ENCODE assay signal across 1 cellular context in the genomic region with DNA sequence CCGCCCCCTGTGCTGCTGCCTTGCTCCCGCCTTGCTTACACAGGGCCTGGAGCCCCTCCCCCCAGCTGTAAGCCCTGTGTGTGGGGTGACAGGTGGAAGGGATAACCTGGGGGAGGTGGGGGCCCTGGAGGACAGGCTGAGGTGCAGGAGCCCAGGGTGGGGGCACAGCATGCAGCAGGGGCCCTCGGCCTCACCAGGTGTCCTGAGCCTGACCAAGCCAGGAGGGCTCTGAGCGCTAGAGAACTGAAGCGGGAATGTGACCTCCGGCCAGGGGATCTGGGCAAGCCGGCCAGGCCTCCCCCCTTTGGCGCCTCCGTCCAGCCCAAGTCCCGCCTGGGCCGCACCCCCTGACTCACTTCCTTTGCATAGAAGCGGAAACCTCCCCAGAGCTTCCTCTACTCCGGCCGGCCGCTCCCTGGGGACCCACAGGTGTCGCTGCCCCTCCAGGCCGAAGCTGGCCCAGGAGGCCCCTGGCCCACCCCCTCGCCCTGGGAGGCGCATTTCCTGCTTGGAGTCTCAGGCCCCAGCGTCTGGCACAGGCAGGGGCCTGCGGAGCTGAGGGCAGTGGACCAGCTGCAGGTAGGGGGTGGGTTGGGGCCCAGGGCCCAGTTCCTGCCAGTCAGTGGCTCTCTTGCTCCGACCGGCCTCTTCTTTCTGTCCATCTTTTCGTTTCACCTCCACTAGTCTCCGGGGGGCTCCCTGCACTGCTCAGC.
A peak's percentile ranks its signal among the peaks of the same experiment; 100 is the strongest.
TF ChIP-seq lines count a peak whose summit lies in the region.

TSS of gene TOR4A (plus strand) at position 398 of the 713 bp plus-strand sequence. CDS start 964 bp downstream, outside the sequence.

TF ChIP-seq in K562, 482 proteins besides CTCF, POLR2A, EP300 and RAD21 (continued from another document and continues in another):
- TF ChIP-seq, protein P1, sequence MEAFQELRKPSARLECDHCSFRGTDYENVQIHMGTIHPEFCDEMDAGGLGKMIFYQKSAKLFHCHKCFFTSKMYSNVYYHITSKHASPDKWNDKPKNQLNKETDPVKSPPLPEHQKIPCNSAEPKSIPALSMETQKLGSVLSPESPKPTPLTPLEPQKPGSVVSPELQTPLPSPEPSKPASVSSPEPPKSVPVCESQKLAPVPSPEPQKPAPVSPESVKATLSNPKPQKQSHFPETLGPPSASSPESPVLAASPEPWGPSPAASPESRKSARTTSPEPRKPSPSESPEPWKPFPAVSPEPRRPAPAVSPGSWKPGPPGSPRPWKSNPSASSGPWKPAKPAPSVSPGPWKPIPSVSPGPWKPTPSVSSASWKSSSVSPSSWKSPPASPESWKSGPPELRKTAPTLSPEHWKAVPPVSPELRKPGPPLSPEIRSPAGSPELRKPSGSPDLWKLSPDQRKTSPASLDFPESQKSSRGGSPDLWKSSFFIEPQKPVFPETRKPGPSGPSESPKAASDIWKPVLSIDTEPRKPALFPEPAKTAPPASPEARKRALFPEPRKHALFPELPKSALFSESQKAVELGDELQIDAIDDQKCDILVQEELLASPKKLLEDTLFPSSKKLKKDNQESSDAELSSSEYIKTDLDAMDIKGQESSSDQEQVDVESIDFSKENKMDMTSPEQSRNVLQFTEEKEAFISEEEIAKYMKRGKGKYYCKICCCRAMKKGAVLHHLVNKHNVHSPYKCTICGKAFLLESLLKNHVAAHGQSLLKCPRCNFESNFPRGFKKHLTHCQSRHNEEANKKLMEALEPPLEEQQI (IDR thresholded peaks at IDR 0.05): no peak
- TF ChIP-seq RBBP5 (IDR thresholded peaks at IDR 0.05; ENCODE audit: borderline replicate concordance, insufficient read depth, low read length, poor library complexity, severe bottlenecking): peak; percentile 19
- TF ChIP-seq MBD1 (CRISPR knock-in tag; IDR thresholded peaks at IDR 0.05): no peak
- TF ChIP-seq JUND (IDR thresholded peaks at IDR 0.05; ENCODE audit: borderline replicate concordance, low read depth, low read length): peak; percentile 75
- TF ChIP-seq JUND (tag; IDR thresholded peaks at IDR 0.05; ENCODE audit: borderline replicate concordance, low read depth, low read length): peak; percentile 57; the same call in 1 of the 3 replicates
- TF ChIP-seq, protein P2, sequence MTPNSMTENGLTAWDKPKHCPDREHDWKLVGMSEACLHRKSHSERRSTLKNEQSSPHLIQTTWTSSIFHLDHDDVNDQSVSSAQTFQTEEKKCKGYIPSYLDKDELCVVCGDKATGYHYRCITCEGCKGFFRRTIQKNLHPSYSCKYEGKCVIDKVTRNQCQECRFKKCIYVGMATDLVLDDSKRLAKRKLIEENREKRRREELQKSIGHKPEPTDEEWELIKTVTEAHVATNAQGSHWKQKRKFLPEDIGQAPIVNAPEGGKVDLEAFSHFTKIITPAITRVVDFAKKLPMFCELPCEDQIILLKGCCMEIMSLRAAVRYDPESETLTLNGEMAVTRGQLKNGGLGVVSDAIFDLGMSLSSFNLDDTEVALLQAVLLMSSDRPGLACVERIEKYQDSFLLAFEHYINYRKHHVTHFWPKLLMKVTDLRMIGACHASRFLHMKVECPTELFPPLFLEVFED (CRISPR knock-in tag; conservative IDR thresholded peaks at IDR 0.05): no peak
- no peak for TF ChIP-seq STAT5B (CRISPR knock-in tag; IDR thresholded peaks at IDR 0.05)
- TF ChIP-seq PURB (CRISPR knock-in tag; IDR thresholded peaks at IDR 0.05; ENCODE audit: low read depth): no peak
- peak; percentile 40 for TF ChIP-seq RB1 (IDR thresholded peaks at IDR 0.05; ENCODE audit: low read depth)
- peak; percentile 88 for TF ChIP-seq EP400 (IDR thresholded peaks at IDR 0.05)
- no peak for TF ChIP-seq ZNF551 (CRISPR knock-in tag; IDR thresholded peaks at IDR 0.05)
- TF ChIP-seq, protein P3, sequence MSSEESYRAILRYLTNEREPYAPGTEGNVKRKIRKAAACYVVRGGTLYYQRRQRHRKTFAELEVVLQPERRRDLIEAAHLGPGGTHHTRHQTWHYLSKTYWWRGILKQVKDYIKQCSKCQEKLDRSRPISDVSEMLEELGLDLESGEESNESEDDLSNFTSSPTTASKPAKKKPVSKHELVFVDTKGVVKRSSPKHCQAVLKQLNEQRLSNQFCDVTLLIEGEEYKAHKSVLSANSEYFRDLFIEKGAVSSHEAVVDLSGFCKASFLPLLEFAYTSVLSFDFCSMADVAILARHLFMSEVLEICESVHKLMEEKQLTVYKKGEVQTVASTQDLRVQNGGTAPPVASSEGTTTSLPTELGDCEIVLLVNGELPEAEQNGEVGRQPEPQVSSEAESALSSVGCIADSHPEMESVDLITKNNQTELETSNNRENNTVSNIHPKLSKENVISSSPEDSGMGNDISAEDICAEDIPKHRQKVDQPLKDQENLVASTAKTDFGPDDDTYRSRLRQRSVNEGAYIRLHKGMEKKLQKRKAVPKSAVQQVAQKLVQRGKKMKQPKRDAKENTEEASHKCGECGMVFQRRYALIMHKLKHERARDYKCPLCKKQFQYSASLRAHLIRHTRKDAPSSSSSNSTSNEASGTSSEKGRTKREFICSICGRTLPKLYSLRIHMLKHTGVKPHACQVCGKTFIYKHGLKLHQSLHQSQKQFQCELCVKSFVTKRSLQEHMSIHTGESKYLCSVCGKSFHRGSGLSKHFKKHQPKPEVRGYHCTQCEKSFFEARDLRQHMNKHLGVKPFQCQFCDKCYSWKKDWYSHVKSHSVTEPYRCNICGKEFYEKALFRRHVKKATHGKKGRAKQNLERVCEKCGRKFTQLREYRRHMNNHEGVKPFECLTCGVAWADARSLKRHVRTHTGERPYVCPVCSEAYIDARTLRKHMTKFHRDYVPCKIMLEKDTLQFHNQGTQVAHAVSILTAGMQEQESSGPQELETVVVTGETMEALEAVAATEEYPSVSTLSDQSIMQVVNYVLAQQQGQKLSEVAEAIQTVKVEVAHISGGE (CRISPR knock-in tag; IDR thresholded peaks at IDR 0.05): peak in 2 of 3 experiments; percentile 79 to 96; a peak in 4 of 6 replicates
- TF ChIP-seq ATF7 (IDR thresholded peaks at IDR 0.05): peak; percentile 80
- no peak for TF ChIP-seq SIX5 (IDR thresholded peaks at IDR 0.05; ENCODE audit: borderline replicate concordance in 1 of 2, insufficient read depth in 1 of 2, low read depth in 1 of 2, low read length in 2 of 2)
- no peak for TF ChIP-seq SNAPC5 (CRISPR knock-in tag; IDR thresholded peaks at IDR 0.05)
- no peak; the same call in 1 of the 2 replicates for TF ChIP-seq C11orf30 (IDR thresholded peaks at IDR 0.05; ENCODE audit: low read depth)
- TF ChIP-seq CEBPG (CRISPR knock-in tag; IDR thresholded peaks at IDR 0.05): no peak
- TF ChIP-seq CEBPG (tag; conservative IDR thresholded peaks at IDR 0.05 in 1 of 2, IDR thresholded peaks at IDR 0.05 in 1 of 2): no peak
- no peak for TF ChIP-seq NBN (IDR thresholded peaks at IDR 0.05; ENCODE audit: low read depth)
- TF ChIP-seq PBX2 (CRISPR knock-in tag; IDR thresholded peaks at IDR 0.05; ENCODE audit: low read depth): no peak
- no peak for TF ChIP-seq PBX2 (tag; conservative IDR thresholded peaks at IDR 0.05; ENCODE audit: low read depth)
- TF ChIP-seq, protein P4, sequence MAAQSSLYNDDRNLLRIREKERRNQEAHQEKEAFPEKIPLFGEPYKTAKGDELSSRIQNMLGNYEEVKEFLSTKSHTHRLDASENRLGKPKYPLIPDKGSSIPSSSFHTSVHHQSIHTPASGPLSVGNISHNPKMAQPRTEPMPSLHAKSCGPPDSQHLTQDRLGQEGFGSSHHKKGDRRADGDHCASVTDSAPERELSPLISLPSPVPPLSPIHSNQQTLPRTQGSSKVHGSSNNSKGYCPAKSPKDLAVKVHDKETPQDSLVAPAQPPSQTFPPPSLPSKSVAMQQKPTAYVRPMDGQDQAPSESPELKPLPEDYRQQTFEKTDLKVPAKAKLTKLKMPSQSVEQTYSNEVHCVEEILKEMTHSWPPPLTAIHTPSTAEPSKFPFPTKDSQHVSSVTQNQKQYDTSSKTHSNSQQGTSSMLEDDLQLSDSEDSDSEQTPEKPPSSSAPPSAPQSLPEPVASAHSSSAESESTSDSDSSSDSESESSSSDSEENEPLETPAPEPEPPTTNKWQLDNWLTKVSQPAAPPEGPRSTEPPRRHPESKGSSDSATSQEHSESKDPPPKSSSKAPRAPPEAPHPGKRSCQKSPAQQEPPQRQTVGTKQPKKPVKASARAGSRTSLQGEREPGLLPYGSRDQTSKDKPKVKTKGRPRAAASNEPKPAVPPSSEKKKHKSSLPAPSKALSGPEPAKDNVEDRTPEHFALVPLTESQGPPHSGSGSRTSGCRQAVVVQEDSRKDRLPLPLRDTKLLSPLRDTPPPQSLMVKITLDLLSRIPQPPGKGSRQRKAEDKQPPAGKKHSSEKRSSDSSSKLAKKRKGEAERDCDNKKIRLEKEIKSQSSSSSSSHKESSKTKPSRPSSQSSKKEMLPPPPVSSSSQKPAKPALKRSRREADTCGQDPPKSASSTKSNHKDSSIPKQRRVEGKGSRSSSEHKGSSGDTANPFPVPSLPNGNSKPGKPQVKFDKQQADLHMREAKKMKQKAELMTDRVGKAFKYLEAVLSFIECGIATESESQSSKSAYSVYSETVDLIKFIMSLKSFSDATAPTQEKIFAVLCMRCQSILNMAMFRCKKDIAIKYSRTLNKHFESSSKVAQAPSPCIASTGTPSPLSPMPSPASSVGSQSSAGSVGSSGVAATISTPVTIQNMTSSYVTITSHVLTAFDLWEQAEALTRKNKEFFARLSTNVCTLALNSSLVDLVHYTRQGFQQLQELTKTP (IDR thresholded peaks at IDR 0.05; ENCODE audit: low read depth in 1 of 2, partially characterized antibody in 2 of 2): peak in 1 of 2 experiments; percentile 25
- no peak for TF ChIP-seq CSDE1 (IDR thresholded peaks at IDR 0.05)
- TF ChIP-seq PYGO2 (tag; IDR thresholded peaks at IDR 0.05): no peak
- peak; percentile 16; the same call in 1 of the 2 replicates for TF ChIP-seq GATAD2B (IDR thresholded peaks at IDR 0.05; ENCODE audit: borderline replicate concordance)
- TF ChIP-seq OTX1 (CRISPR knock-in tag; IDR thresholded peaks at IDR 0.05): no peak
- TF ChIP-seq SMARCA4 (IDR thresholded peaks at IDR 0.05): peak; percentile 9; the same call in 1 of the 2 replicates
- TF ChIP-seq ZNF75A (CRISPR knock-in tag; IDR thresholded peaks at IDR 0.05): no peak
- TF ChIP-seq ZFP1 (CRISPR knock-in tag; IDR thresholded peaks at IDR 0.05): no peak
- TF ChIP-seq TAF9B (IDR thresholded peaks at IDR 0.05; ENCODE audit: partially characterized antibody): peak; percentile 71
- TF ChIP-seq SMAD4 (CRISPR knock-in tag; conservative IDR thresholded peaks at IDR 0.05): peak; percentile 50; the same call in 1 of the 2 replicates
- no peak for TF ChIP-seq MYBL2 (IDR thresholded peaks at IDR 0.05; ENCODE audit: low read depth)
- no peak for TF ChIP-seq MYBL2 (CRISPR knock-in tag; IDR thresholded peaks at IDR 0.05; ENCODE audit: borderline replicate concordance)
- TF ChIP-seq, protein P5, sequence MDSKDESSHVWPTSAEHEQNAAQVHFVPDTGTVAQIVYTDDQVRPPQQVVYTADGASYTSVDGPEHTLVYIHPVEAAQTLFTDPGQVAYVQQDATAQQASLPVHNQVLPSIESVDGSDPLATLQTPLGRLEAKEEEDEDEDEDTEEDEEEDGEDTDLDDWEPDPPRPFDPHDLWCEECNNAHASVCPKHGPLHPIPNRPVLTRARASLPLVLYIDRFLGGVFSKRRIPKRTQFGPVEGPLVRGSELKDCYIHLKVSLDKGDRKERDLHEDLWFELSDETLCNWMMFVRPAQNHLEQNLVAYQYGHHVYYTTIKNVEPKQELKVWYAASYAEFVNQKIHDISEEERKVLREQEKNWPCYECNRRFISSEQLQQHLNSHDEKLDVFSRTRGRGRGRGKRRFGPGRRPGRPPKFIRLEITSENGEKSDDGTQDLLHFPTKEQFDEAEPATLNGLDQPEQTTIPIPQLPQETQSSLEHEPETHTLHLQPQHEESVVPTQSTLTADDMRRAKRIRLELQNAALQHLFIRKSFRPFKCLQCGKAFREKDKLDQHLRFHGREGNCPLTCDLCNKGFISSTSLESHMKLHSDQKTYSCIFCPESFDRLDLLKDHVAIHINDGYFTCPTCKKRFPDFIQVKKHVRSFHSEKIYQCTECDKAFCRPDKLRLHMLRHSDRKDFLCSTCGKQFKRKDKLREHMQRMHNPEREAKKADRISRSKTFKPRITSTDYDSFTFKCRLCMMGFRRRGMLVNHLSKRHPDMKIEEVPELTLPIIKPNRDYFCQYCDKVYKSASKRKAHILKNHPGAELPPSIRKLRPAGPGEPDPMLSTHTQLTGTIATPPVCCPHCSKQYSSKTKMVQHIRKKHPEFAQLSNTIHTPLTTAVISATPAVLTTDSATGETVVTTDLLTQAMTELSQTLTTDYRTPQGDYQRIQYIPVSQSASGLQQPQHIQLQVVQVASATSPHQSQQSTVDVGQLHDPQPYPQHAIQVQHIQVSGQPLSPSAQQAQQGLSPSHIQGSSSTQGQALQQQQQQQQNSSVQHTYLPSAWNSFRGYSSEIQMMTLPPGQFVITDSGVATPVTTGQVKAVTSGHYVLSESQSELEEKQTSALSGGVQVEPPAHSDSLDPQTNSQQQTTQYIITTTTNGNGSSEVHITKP (IDR thresholded peaks at IDR 0.05; ENCODE audit: partially characterized antibody): peak; percentile 93
- TF ChIP-seq HDAC1 (IDR thresholded peaks at IDR 0.05): peak in 1 of 2 experiments; percentile 66; a peak in 1 of 4 replicates
- no peak; the same call in 1 of the 2 replicates for TF ChIP-seq XRCC5 (IDR thresholded peaks at IDR 0.05; ENCODE audit: low read depth, low read length)
- TF ChIP-seq ZNF282 (CRISPR knock-in tag; IDR thresholded peaks at IDR 0.05): 0 out of 2 replicates have a peak, but pooled peaks have one; percentile 37
- peak; percentile 50; the same call in 1 of the 2 replicates for TF ChIP-seq KAT7 (CRISPR knock-in tag; IDR thresholded peaks at IDR 0.05; ENCODE audit: borderline replicate concordance)
